In genomic region chr9:109907400-109907799, GRCh38 we compare ENCODE assay signal across 8 cellular contexts.
DNase-seq lines count a peak whose midpoint lies in the region; ATAC-seq, FAIRE-seq and TF ChIP-seq lines count a peak whose summit lies in the region.

No MANE protein-coding gene starts in this region.

- no peak overlapping the region for H2AFZ ChIP-seq in endothelial cell of umbilical vein (ENCODE audit: low read depth, low read length)

- peaks cover 3% of the 10 kb centered on the region for H3K27me3 Mint-ChIP-seq in type B pancreatic cell

- peaks cover 34% of the 10 kb centered on the region for H3K4me1 Mint-ChIP-seq in type B pancreatic cell (ENCODE audit: unreplicated experiment)

- no peaks in the 10 kb centered on the region for H3K9me1 ChIP-seq in endothelial cell of umbilical vein (replicated peaks; ENCODE audit: control insufficient read depth, extremely low read depth, insufficient read depth, low read length)

- H3K36me3 ChIP-seq in endothelial cell of umbilical vein (ENCODE audit: control insufficient read depth in 2 of 2, extremely low read depth in 1 of 2, insufficient read depth in 2 of 2, low read length in 2 of 2): no peaks in the 10 kb centered on the region

- H3K4me1 ChIP-seq in endothelial cell of umbilical vein (ENCODE audit: control insufficient read depth, extremely low read depth, insufficient read depth, low read length): peaks cover 58% of the 10 kb centered on the region

- H3K4me3 Mint-ChIP-seq in type B pancreatic cell: no peak overlapping the region

- no peaks in the 10 kb centered on the region for H3K27me3 ChIP-seq in endothelial cell of umbilical vein (ENCODE audit: control insufficient read depth in 2 of 2, insufficient read depth in 2 of 2, low read length in 2 of 2)

- peak overlapping the region; percentile 62 for H3K4me2 ChIP-seq in endothelial cell of umbilical vein (ENCODE audit: insufficient read depth, low read length)

- POLR2A ChIA-PET in endothelial cell of umbilical vein (lab: Charles Lee): interaction anchor here (0.6 to 1.8 kb wide), 9 partner anchors 79 to 217 kb away, joined by 3 to 8 read pairs (median 4); no protein-coding TSS in a partner anchor

- no peaks in the 10 kb centered on the region for H3K79me2 ChIP-seq in endothelial cell of umbilical vein (ENCODE audit: control insufficient read depth, insufficient read depth, low read length)

- peak overlapping the region; percentile 80 for H3K9ac ChIP-seq in endothelial cell of umbilical vein (replicated peaks; ENCODE audit: extremely low read depth, insufficient read depth, low read length)

- no TSS peak for BruUV-seq in endothelial cell of umbilical vein (replicated peaks; lab: Mats Ljungman, UMichigan)

- H3K27ac Mint-ChIP-seq in type B pancreatic cell: no peak overlapping the region

- H3K36me3 Mint-ChIP-seq in type B pancreatic cell: no peaks in the 10 kb centered on the region

- intact Hi-C loops in endothelial cell of umbilical vein (cut with micrococcal nuclease): loop anchor here (1.0 to 2.0 kb wide), 8 partner anchors 63 to 246 kb away; no protein-coding TSS in a partner anchor

- dilution Hi-C loops in endothelial cell of umbilical vein (cut with MboI; ENCODE audit: extremely low pct_ligation_motif_present, low sequenced_read_pairs): loop anchor here (10.0 to 25.0 kb wide), 2 partner anchors 157 to 255 kb away; no protein-coding TSS in a partner anchor

- H4K20me1 ChIP-seq in endothelial cell of umbilical vein (replicated peaks; ENCODE audit: control insufficient read depth, extremely low read depth, insufficient read depth, low read length): no peaks in the 10 kb centered on the region

- CTCF ChIA-PET in endothelial cell of umbilical vein (lab: Charles Lee): interaction anchor here (0.6 to 3.2 kb wide), 35 partner anchors 12 to 310 kb away, joined by 3 to 34 read pairs (median 4); no protein-coding TSS in a partner anchor

- H3K9me3 Mint-ChIP-seq in type B pancreatic cell: no peaks in the 10 kb centered on the region

- H3K9me3 ChIP-seq in endothelial cell of umbilical vein (replicated peaks; ENCODE audit: control insufficient read depth, insufficient read depth, low read length): no peaks in the 10 kb centered on the region

- FAIRE-seq in endothelial cell of umbilical vein (lab: Jason Lieb, UNC): peak; percentile 97

- DNase-seq in endothelial cell of umbilical vein (ENCODE audit: low read depth, low spot score) (peak; percentile 99), retina (peak; percentile 33), A172 (ENCODE audit: low spot score) (no peak), AG08395 (ENCODE audit: low spot score) (no peak), type B pancreatic cell (ENCODE audit: extremely low spot score, unreplicated experiment) (no peak), NCI-H1092 treated with DMSO at 0.1 percent for 48 hours (lab: John Stamatoyannopoulos, UW) (no peak)

- ATAC-seq in GM19351 (IDR thresholded peaks at IDR 0.05; ENCODE audit: unreplicated experiment) (peak; percentile 79), HG03060 (IDR thresholded peaks at IDR 0.05; ENCODE audit: low read depth, unreplicated experiment) (peak; percentile 46)

- no peak for TF ChIP-seq POLR2A in endothelial cell of umbilical vein (IDR thresholded peaks at IDR 0.05; ENCODE audit: low read depth, low read length)

- H3K4me3 ChIP-seq in endothelial cell of umbilical vein (replicated peaks in 1 of 3; ENCODE audit: insufficient read depth in 1 of 3, low read depth in 1 of 3, low read length in 3 of 3): no peak overlapping the region

- TF ChIP-seq CTCF in endothelial cell of umbilical vein (IDR thresholded peaks at IDR 0.05; ENCODE audit: extremely low read depth in 1 of 2, insufficient read depth in 1 of 2, low read depth in 1 of 2, low read length in 2 of 2) (no peak), type B pancreatic cell (conservative IDR thresholded peaks at IDR 0.05) (no peak)

- H3K27ac ChIP-seq in endothelial cell of umbilical vein (ENCODE audit: insufficient read depth, low read depth, low read length): peak overlapping the region; percentile 100

TF ChIP-seq in endothelial cell of umbilical vein, 7 proteins besides CTCF, POLR2A, EP300 and RAD21:
- peak; percentile 53 for TF ChIP-seq JUN (IDR thresholded peaks at IDR 0.05; ENCODE audit: borderline replicate concordance, insufficient read depth, insufficient read length, low read depth)
- TF ChIP-seq POLR2AphosphoS5 (IDR thresholded peaks at IDR 0.05; ENCODE audit: insufficient read depth, low read depth, low read length): peak; percentile 87
- peak; percentile 96 for TF ChIP-seq GATA2 (IDR thresholded peaks at IDR 0.05; ENCODE audit: insufficient read depth, insufficient read length, low read depth, low read length)
- no peak for TF ChIP-seq EZH2 (IDR thresholded peaks at IDR 0.05; ENCODE audit: borderline replicate concordance, low read depth, low read length, severe bottlenecking)
- peak; percentile 66 for TF ChIP-seq FOS (IDR thresholded peaks at IDR 0.05; ENCODE audit: borderline replicate concordance, insufficient read depth, low read length)
- TF ChIP-seq MAX (IDR thresholded peaks at IDR 0.05; ENCODE audit: insufficient read depth, insufficient read length): peak; percentile 56
- TF ChIP-seq MYC (IDR thresholded peaks at IDR 0.05; ENCODE audit: low read depth, low read length): peak; percentile 59

Comparison
In these comparisons a context has a peak if more than half of its experiments do, and no peak if none do; other contexts are left out.
1. DNase-seq: peak in endothelial cell of umbilical vein (single experiment) and retina (single experiment); none in A172 (single experiment), AG08395 (single experiment), type B pancreatic cell (single experiment) and NCI-H1092 treated with DMSO at 0.1 percent for 48 hours (single experiment).